ENCODE assay signal across 7 cellular contexts in the genomic region with DNA sequence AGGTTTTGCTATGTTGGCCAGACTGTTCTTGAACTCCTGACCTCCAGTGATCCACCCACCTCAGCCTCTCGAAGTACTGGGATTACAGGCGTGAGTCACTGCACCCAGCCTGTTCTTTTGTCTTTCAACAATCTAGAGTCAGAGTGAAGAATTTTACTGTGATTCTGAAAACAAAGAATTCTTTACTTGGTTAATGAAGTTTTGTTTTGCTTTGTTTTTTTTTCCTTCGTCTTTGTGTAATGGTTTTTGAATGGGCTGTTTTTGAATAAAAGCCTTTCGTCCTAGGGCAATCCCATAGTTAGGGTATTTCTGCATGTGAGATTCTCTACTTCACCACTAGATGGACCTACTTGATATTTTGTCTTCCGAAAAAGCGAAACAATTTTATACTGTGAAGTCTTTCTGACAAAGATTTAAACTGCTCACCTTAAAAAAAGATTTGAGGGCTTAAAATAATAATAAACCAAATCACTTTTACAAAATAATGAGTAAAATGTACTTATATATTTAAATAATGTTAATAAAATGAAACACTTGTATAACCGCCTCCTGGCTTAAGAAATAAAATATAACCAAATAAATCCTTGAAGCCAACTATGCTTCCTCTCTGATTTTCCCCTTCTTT. TPM values are rescaled to one million over a fixed set of nuclear protein-coding genes. Genes with fewer than 3 reads are reported as not detected.
DNase-seq lines count a peak whose midpoint lies in the region; ATAC-seq and TF ChIP-seq lines count a peak whose summit lies in the region.

No MANE protein-coding gene starts in this region.

- H3K9me3 Mint-ChIP-seq in H9: peaks cover 7 to 12% of the 10 kb centered on the region in 2 experiments

- no peak overlapping the region for H3T11ph ChIP-seq in H9 (ENCODE audit: low read length)

- no peak overlapping the region for H3K23ac ChIP-seq in H9 (ENCODE audit: insufficient read length, low read depth, low read length)

- no peaks in the 10 kb centered on the region for H3K36me3 ChIP-seq in vagina

- H3K4me2 ChIP-seq in H9 (ENCODE audit: insufficient read depth, insufficient read length, low read length): no peak overlapping the region

- H3K4me3 ChIP-seq in vagina: no peak overlapping the region

- H3K27me3 Mint-ChIP-seq in H9 (ENCODE audit: low read depth): no peaks in the 10 kb centered on the region

- H2BK5ac ChIP-seq in H9 (ENCODE audit: insufficient read length, low read length): no peak overlapping the region

- H2BK20ac ChIP-seq in H9 (ENCODE audit: low read depth, low read length, poor library complexity, severe bottlenecking): no peak overlapping the region

- H3K27ac ChIP-seq in H9 (ENCODE audit: insufficient read length, low read depth, low read length) (no peak overlapping the region), vagina (no peak overlapping the region)

- no peak overlapping the region for H3K9ac ChIP-seq in H9 (ENCODE audit: extremely low read depth, insufficient read length, low read length)

- no peak overlapping the region for H3K27ac Mint-ChIP-seq in H9

- H4K20me1 ChIP-seq in H9 (ENCODE audit: control insufficient read depth, insufficient read depth, insufficient read length): no peaks in the 10 kb centered on the region

- H2BK12ac ChIP-seq in H9 (ENCODE audit: insufficient read length, low read depth, low read length): no peak overlapping the region

- no peaks in the 10 kb centered on the region for H3K23me2 ChIP-seq in H9 (ENCODE audit: insufficient read length, low read depth, low read length, poor library complexity, severe bottlenecking)

- no peak overlapping the region for H4K8ac ChIP-seq in H9 (replicated peaks; ENCODE audit: insufficient read length, low read depth, low read length)

- peaks cover 0 to 7% (median 3%) of the 10 kb centered on the region in 3 experiments; a peak in 5 of 7 replicates for H3K36me3 Mint-ChIP-seq in H9 (ENCODE audit: insufficient read depth in 1 of 3, low read depth in 3 of 3)

- no peak overlapping the region for H2BK15ac ChIP-seq in H9 (ENCODE audit: low read depth, low read length)

- H3K79me1 ChIP-seq in H9 (ENCODE audit: insufficient read depth, low read depth, low read length, poor library complexity, severe bottlenecking): no peaks in the 10 kb centered on the region

- H3K4me3 Mint-ChIP-seq in H9: no peak overlapping the region

- H2AK5ac ChIP-seq in H9 (ENCODE audit: insufficient read length, low read length): no peak overlapping the region

- H3K4me1 Mint-ChIP-seq in H9: peaks cover 35% of the 10 kb centered on the region in 2 experiments

- no peak overlapping the region for H3K18ac ChIP-seq in H9 (ENCODE audit: insufficient read length, low read depth, low read length)

- DNase-seq in EH (ENCODE audit: low read depth) (peak; percentile 49), H9 (no peak), NCI-H748 treated with DMSO at 0.1 percent for 48 hours (lab: John Stamatoyannopoulos, UW) (peak; percentile 9), cerebellar cortex (ENCODE audit: low spot score) (peak; percentile 43), left lobe of liver (ENCODE audit: low spot score) (no peak), vagina (ENCODE audit: extremely low spot score in 2 of 2) (no peak)

- ATAC-seq in left lobe of liver: peak; percentile 95
- no peak for ATAC-seq in HG02678 (IDR thresholded peaks at IDR 0.05; ENCODE audit: unreplicated experiment)

- no peaks in the 10 kb centered on the region for H3K79me2 ChIP-seq in H9 (ENCODE audit: insufficient read depth, low read length)

- H3K9me3 ChIP-seq in H9 (ENCODE audit: control insufficient read depth, low read depth, low read length) (peaks cover 3% of the 10 kb centered on the region), vagina (no peaks in the 10 kb centered on the region)

- intact Hi-C loops in vagina (cut with DNase I): loop anchor here (10.0 kb wide), 1 partner anchor 346 kb away; no protein-coding TSS in a partner anchor

- H2AFZ ChIP-seq in H9 (ENCODE audit: low read length): no peak overlapping the region

- no peak overlapping the region for H3K14ac ChIP-seq in H9 (ENCODE audit: insufficient read depth, low read length)

- H3K4ac ChIP-seq in H9 (ENCODE audit: low read depth, low read length): no peak overlapping the region

- TF ChIP-seq POLR2A in vagina (IDR thresholded peaks at IDR 0.05): no peak

- WGBS in H9 (ENCODE audit: extremely low coverage, insufficient read length, low lambda C conversion rate): no CpG with 5 or more reads among the region's 7 CpGs

- peak; percentile 86 for TF ChIP-seq CTCF in H9 (conservative IDR thresholded peaks at IDR 0.05)
- TF ChIP-seq CTCF in vagina (IDR thresholded peaks at IDR 0.05): peak; percentile 43 to 68 (median 59)

- H3K27me3 ChIP-seq in H9 (ENCODE audit: insufficient read depth, low read length): no peaks in the 10 kb centered on the region
- H3K27me3 ChIP-seq in vagina: no peaks in the 10 kb centered on the region

- no peak overlapping the region for H2BK120ac ChIP-seq in H9 (ENCODE audit: low read depth, low read length, poor library complexity, severe bottlenecking)

- H4K91ac ChIP-seq in H9 (ENCODE audit: insufficient read length, low read depth, low read length): no peak overlapping the region

- no peak overlapping the region for H3K56ac ChIP-seq in H9 (ENCODE audit: insufficient read length, low read depth, low read length)

- H3K4me1 ChIP-seq in H9 (ENCODE audit: insufficient read depth, low read length): no peaks in the 10 kb centered on the region
- peaks cover 4% of the 10 kb centered on the region for H3K4me1 ChIP-seq in vagina

- no peak overlapping the region for H4K5ac ChIP-seq in H9 (ENCODE audit: insufficient read length, low read depth, low read length)

RNA-seq across cellular contexts. Expression of a gene that starts 43.4 kb away (rescaled TPM):
- total RNA-seq in H9 (2021) (90.4 and 92.0 TPM in 2 replicates), left lobe of liver (85.5 TPM), vagina (86.7 TPM)

Comparison
In these comparisons a context has a peak if more than half of its experiments do, and no peak if none do; other contexts are left out.
1. DNase-seq: peak in EH (single experiment), NCI-H748 treated with DMSO at 0.1 percent for 48 hours (single experiment) and cerebellar cortex (single experiment); none in H9 (single experiment), left lobe of liver (single experiment) and vagina (0 of 2).